ENCODE assay signal across 8 cellular contexts in genomic region chr16:22374311-22375116, GRCh38. TPM values are rescaled to one million over a fixed set of nuclear protein-coding genes. Genes with fewer than 3 reads are reported as not detected.
A peak's percentile ranks its signal among the peaks of the same experiment; 100 is the strongest.
DNase-seq lines count a peak whose midpoint lies in the region; ATAC-seq and TF ChIP-seq lines count a peak whose summit lies in the region.

CDR2 (minus strand) TSS chr16:22374619; CDS start chr16:22374309, 310 bp downstream.

- TF ChIP-seq POLR2A in uterus (IDR thresholded peaks at IDR 0.05) = peak; percentile 91 to 94

- H3K36me3 ChIP-seq in ascending aorta = no peaks in the 10 kb centered on the region
- H3K36me3 ChIP-seq in uterus = no peaks in the 10 kb centered on the region

- peaks cover 24% of the 10 kb centered on the region for H3K36me3 Mint-ChIP-seq in T-helper 2 cell treated with Interferon-gamma antibody and Interleukin-4, amounts not matched to agents 5 μg/mL and 100 μg/mL, for 36 hours (ENCODE audit: low read depth)

- WGBS in right cardiac atrium = under 1% methylated on average over 96 of the region's 96 CpGs

- H3K9me3 ChIP-seq in ascending aorta (no peaks in the 10 kb centered on the region), right cardiac atrium (ENCODE audit: control insufficient read depth, low read length) (no peaks in the 10 kb centered on the region), uterus (no peaks in the 10 kb centered on the region)

- H3K4me1 Mint-ChIP-seq in T-helper 2 cell treated with Interferon-gamma antibody and Interleukin-4, amounts not matched to agents 5 μg/mL and 100 μg/mL, for 36 hours (ENCODE audit: low read depth) = peaks cover 36% of the 10 kb centered on the region

- TF ChIP-seq CTCF in ascending aorta (IDR thresholded peaks at IDR 0.05) (no peak), uterus (IDR thresholded peaks at IDR 0.05) (no peak)

- peak; percentile 97 for DNase-seq in NCI-H2029 (lab: John Stamatoyannopoulos, UW)
- DNase-seq in T-helper 2 cell treated with Interferon-gamma antibody and Interleukin-4, amounts not matched to agents 5 μg/mL and 100 μg/mL, for 36 hours (ENCODE audit: low spot score) = peak; percentile 98
- peak; percentile 90 to 99 for DNase-seq in ascending aorta (ENCODE audit: low spot score in 2 of 2)
- peak; percentile 98 to 99 (median 99) for DNase-seq in right cardiac atrium
- peak; percentile 84 for DNase-seq in pulmonary artery endothelial cell (ENCODE audit: low read depth, low spot score)
- peak; percentile 98 to 99 for DNase-seq in uterus

- no peaks in the 10 kb centered on the region for H3K9me3 Mint-ChIP-seq in T-helper 2 cell treated with Interferon-gamma antibody and Interleukin-4, amounts not matched to agents 5 μg/mL and 100 μg/mL, for 36 hours

- H3K27me3 ChIP-seq in ascending aorta = no peaks in the 10 kb centered on the region
- H3K27me3 ChIP-seq in right cardiac atrium (ENCODE audit: control insufficient read depth, insufficient read depth) = no peaks in the 10 kb centered on the region
- no peaks in the 10 kb centered on the region for H3K27me3 ChIP-seq in uterus

- H3K4me3 ChIP-seq in ascending aorta (peak within 1 kb of the TSS; percentile 97 to 98), right cardiac atrium (ENCODE audit: low read length) (peak within 1 kb of the TSS; percentile 93), uterus (peak within 1 kb of the TSS; percentile 65 to 90)

- intact Hi-C loops in ascending aorta (cut with DNase I) (loop anchor here (2.0 to 10.0 kb wide), 5 partner anchors 50 to 870 kb away; partner anchors contain the start of gene POLR3E), right cardiac atrium (cut with DNase I) (no loop called here), uterus (cut with DNase I; ENCODE audit: low total_unique reads) (no loop called here)

- peak within 1 kb of the TSS; percentile 99 for H3K4me3 Mint-ChIP-seq in T-helper 2 cell treated with Interferon-gamma antibody and Interleukin-4, amounts not matched to agents 5 μg/mL and 100 μg/mL, for 36 hours

- no peaks in the 10 kb centered on the region for H3K27me3 Mint-ChIP-seq in T-helper 2 cell treated with Interferon-gamma antibody and Interleukin-4, amounts not matched to agents 5 μg/mL and 100 μg/mL, for 36 hours (ENCODE audit: low read depth)

- ATAC-seq in GM18508 (IDR thresholded peaks at IDR 0.05; ENCODE audit: insufficient read depth, unreplicated experiment) (peak; percentile 78), HG02981 (IDR thresholded peaks at IDR 0.05; ENCODE audit: unreplicated experiment) (peak; percentile 87), right cardiac atrium (peak; percentile 97)

- H3K27ac ChIP-seq in ascending aorta = peak within 1 kb of the TSS; percentile 92 to 93
- peak within 1 kb of the TSS; percentile 42 for H3K27ac ChIP-seq in right cardiac atrium (ENCODE audit: low read length)
- peak within 1 kb of the TSS; percentile 76 to 84 for H3K27ac ChIP-seq in uterus

- H3K4me1 ChIP-seq in ascending aorta (peaks cover 11 to 12% of the 10 kb centered on the region in 2 donors), right cardiac atrium (ENCODE audit: control insufficient read depth, insufficient read depth, low read length) (peaks cover 3% of the 10 kb centered on the region), uterus (peaks cover 0 to 14% of the 10 kb centered on the region in 2 donors)

- H3K27ac Mint-ChIP-seq in T-helper 2 cell treated with Interferon-gamma antibody and Interleukin-4, amounts not matched to agents 5 μg/mL and 100 μg/mL, for 36 hours = peak within 1 kb of the TSS; percentile 92

RNA-seq across cellular contexts. Expression of gene CDR2, which starts in this region (rescaled TPM):
- total RNA-seq in ascending aorta = 36.3 TPM
- 10 to 100 TPM in 1 of 4 donors, 1 to 10 TPM in 3; 9.4 to 19.2 (median 9.8) TPM for total RNA-seq in right cardiac atrium
- polyA plus RNA-seq in right cardiac atrium = 7.2 TPM
- 42.9 and 66.4 TPM in 2 replicates for total RNA-seq in pulmonary artery endothelial cell
- 10 to 100 TPM; 12.1 to 55.7 (median 21.7) TPM for total RNA-seq in uterus

Comparison
In these comparisons a context has a peak if more than half of its experiments do, and no peak if none do; other contexts are left out.
1. Peak in every context shown above with its lines: DNase-seq, ATAC-seq, H3K4me3 ChIP-seq and H3K27ac ChIP-seq.
2. H3K27ac ChIP-seq: peak in every context shown above with its lines; median percentile 92 in ascending aorta; 80 in uterus; 42 in right cardiac atrium.